In genomic region chr9:121946465-121946864, GRCh38 we compare ENCODE assay signal across 1 cellular context.
TF ChIP-seq lines count a peak whose summit lies in the region.

No MANE protein-coding gene starts in this region.

TF ChIP-seq in SK-N-SH treated with all-trans-retinoic acid at 6 μM for 48 hours, 23 proteins besides CTCF, POLR2A, EP300 and RAD21 (continued from another document):
- TF ChIP-seq PATZ1 (CRISPR knock-in tag; IDR thresholded peaks at IDR 0.05; ENCODE audit: borderline replicate concordance) = no peak
- no peak for TF ChIP-seq ZNF565 (CRISPR knock-in tag; conservative IDR thresholded peaks at IDR 0.05; ENCODE audit: low read depth)
- TF ChIP-seq RARB (CRISPR knock-in tag; IDR thresholded peaks at IDR 0.05) = no peak
- TF ChIP-seq GLIS3 (CRISPR knock-in tag; IDR thresholded peaks at IDR 0.05) = no peak
